ENCODE assay signal across 28 cellular contexts in genomic region chr1:184284900-184285299, GRCh38.
"Had no signal": no experiment of that assay in that cellular context is flagged by ENCODE, and none has a peak within 500 bp of the region (broad histone marks: within the 10 kb centered on the region; RNA-seq: fewer than 3 reads in every experiment).

No MANE protein-coding gene starts in this region.

- H3K9me3 ChIP-seq: testis, upper lobe of left lung had no signal

- H3K4me3 Mint-ChIP-seq: activated B cell treated with CpG ODN at 0.5 μM for 24 hours; activated CD4-positive, alpha-beta T cell treated with anti-CD3 and anti-CD28 coated beads for 36 hours; activated T-cell treated with anti-CD3 and anti-CD28 coated beads, Interleukin-2, amount 50 U/mL, for 24 hours; activated T-helper 17 cell treated with anti-CD3 and anti-CD28 coated beads, Interleukin-2, amount 50 U/mL, for 72 hours; brain; endodermal cell; immature natural killer cell; neural crest cell; stimulated activated memory B cell treated with anti-CD40 and anti-IgM and Interleukin-4, amounts not matched to agents 10 μg/mL and 1 μg/mL and 100 μg/mL, for 72 hours; T-helper 1 cell treated with Interleukin-12 subunit alpha and Interleukin-12 subunit beta and Interleukin-4 antibody, amounts not matched to agents 30 μg/mL and 1 μg/mL, for 36 hours had no signal

- H3K27ac ChIP-seq: dorsolateral prefrontal cortex, hepatocyte, left lung, SJSA1, testis had no signal

- H3K79me2 ChIP-seq: hepatocyte had no signal

- H3K36me3 Mint-ChIP-seq: brain; immature natural killer cell; naive B cell; stimulated activated memory B cell treated with anti-CD40 and anti-IgM and Interleukin-4, amounts not matched to agents 10 μg/mL and 1 μg/mL and 100 μg/mL, for 72 hours had no signal

- H3K4me1 Mint-ChIP-seq: activated B cell treated with CpG ODN at 0.5 μM for 24 hours; activated CD4-positive, alpha-beta T cell treated with anti-CD3 and anti-CD28 coated beads for 36 hours; activated T-helper 17 cell treated with anti-CD3 and anti-CD28 coated beads, Interleukin-2, amount 50 U/mL, for 72 hours; endodermal cell; immature natural killer cell; naive B cell; neural crest cell; stimulated activated memory B cell treated with anti-CD40 and anti-IgM and Interleukin-4, amounts not matched to agents 10 μg/mL and 1 μg/mL and 100 μg/mL, for 72 hours had no signal

- H3K4me3 ChIP-seq: dorsolateral prefrontal cortex, hepatocyte, left lung, SJSA1, testis, upper lobe of left lung had no signal

- ATAC-seq: activated CD4-positive, alpha-beta T cell treated with anti-CD3 and anti-CD28 coated beads for 36 hours; activated naive CD4-positive, alpha-beta T cell treated with anti-CD3 and anti-CD28 coated beads, Interleukin-2, amount 50 U/mL, for 72 hours; activated T-helper 17 cell treated with anti-CD3 and anti-CD28 coated beads, Interleukin-2, amount 50 U/mL, for 72 hours; stimulated activated memory B cell treated with anti-CD40 and anti-IgM and Interleukin-4, amounts not matched to agents 10 μg/mL and 1 μg/mL and 100 μg/mL, for 72 hours had no signal

- H3K27me3 ChIP-seq: dorsolateral prefrontal cortex, hepatocyte, left lung, SJSA1, testis, upper lobe of left lung had no signal

- FAIRE-seq: colon, small intestine had no signal

- H3K4me1 ChIP-seq: left lung, SJSA1, testis had no signal

- H2AFZ ChIP-seq: hepatocyte had no signal

- H3K4me2 ChIP-seq: hepatocyte had no signal

- H3K9me3 Mint-ChIP-seq: immature natural killer cell; stimulated activated memory B cell treated with anti-CD40 and anti-IgM and Interleukin-4, amounts not matched to agents 10 μg/mL and 1 μg/mL and 100 μg/mL, for 72 hours had no signal

- DNase-seq: activated B cell treated with CpG ODN at 0.5 μM for 24 hours; activated CD4-positive, alpha-beta T cell treated with anti-CD3 and anti-CD28 coated beads for 36 hours; activated CD4-positive, alpha-beta T cell treated with anti-CD3 and anti-CD28 coated beads, Interleukin-2, amount 50 U/mL, for 4 hours; activated CD8-positive, alpha-beta memory T cell treated with anti-CD3 and anti-CD28 coated beads for 24 hours; activated CD8-positive, alpha-beta memory T cell treated with anti-CD3 and anti-CD28 coated beads, Interleukin-2, amount 50 U/mL, for 4 hours; activated T-cell treated with anti-CD3 and anti-CD28 coated beads, Interleukin-2, amount 50 U/mL, for 24 hours; aorta; central memory CD4-positive, alpha-beta T cell; dorsolateral prefrontal cortex; endodermal cell; immature natural killer cell; left lung; naive B cell; posterior cingulate gyrus; small intestine; stimulated activated CD4-positive, alpha-beta T cell treated with anti-CD3 and anti-CD28 coated beads, Interleukin-2, amount 100 ng/mL, for 24 hours; T1000; testis; upper lobe of left lung had no signal

- H3K27me3 Mint-ChIP-seq: activated B cell treated with CpG ODN at 0.5 μM for 24 hours; activated CD4-positive, alpha-beta T cell treated with anti-CD3 and anti-CD28 coated beads for 36 hours; activated T-cell treated with anti-CD3 and anti-CD28 coated beads, Interleukin-2, amount 50 U/mL, for 24 hours; brain; naive B cell had no signal

- H3K27ac Mint-ChIP-seq: activated B cell treated with CpG ODN at 0.5 μM for 24 hours; activated CD4-positive, alpha-beta T cell treated with anti-CD3 and anti-CD28 coated beads for 36 hours; activated naive CD4-positive, alpha-beta T cell treated with anti-CD3 and anti-CD28 coated beads, Interleukin-2, amount 50 U/mL, for 72 hours; activated T-cell treated with anti-CD3 and anti-CD28 coated beads, Interleukin-2, amount 50 U/mL, for 24 hours; activated T-helper 17 cell treated with anti-CD3 and anti-CD28 coated beads, Interleukin-2, amount 50 U/mL, for 72 hours; endodermal cell; immature natural killer cell; naive B cell; stimulated activated memory B cell treated with anti-CD40 and anti-IgM and Interleukin-4, amounts not matched to agents 10 μg/mL and 1 μg/mL and 100 μg/mL, for 72 hours; T-helper 1 cell treated with Interleukin-12 subunit alpha and Interleukin-12 subunit beta and Interleukin-4 antibody, amounts not matched to agents 30 μg/mL and 1 μg/mL, for 36 hours had no signal

- H3K36me3 ChIP-seq: left lung, SJSA1, upper lobe of left lung had no signal
